10 cellular contexts compared by ENCODE assay signal in the genomic region with DNA sequence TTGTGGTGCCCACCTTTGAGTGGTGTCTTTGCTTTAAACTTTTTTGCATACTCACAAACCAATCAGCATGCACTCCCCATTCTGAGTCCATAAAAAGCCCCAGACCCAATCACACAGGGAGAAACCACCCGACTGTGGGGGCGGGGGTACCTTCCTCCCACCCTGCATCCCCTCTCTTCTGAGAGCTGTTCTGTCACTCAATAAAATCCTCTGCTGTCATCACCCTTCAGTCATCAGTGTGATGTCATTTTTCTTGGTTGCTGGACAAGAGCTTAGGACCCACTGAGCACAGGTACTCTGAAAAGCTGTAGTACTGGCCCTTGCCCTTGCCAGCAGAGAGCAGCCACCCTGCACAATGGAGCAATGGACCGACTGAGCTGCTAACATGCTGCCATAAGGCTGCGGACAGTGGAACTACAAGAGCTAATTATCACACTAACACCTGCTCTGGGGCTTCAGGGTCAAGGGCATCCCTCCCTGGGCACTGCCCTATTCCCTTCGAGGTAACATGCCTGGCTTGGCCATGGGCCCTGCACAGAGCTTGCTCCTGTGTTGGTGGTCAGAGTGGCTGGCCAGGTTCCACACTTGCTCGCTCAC.
"Had no signal": no experiment of that assay in that cellular context is flagged by ENCODE, and none has a peak within 500 bp of the region (broad histone marks: within the 10 kb centered on the region; RNA-seq: fewer than 3 reads in every experiment).

No MANE protein-coding gene starts in this region.

- H3K36me3 Mint-ChIP-seq: stimulated activated effector memory CD8-positive, alpha-beta T cell treated with anti-CD3 and anti-CD28 coated beads, Interleukin-12 subunit alpha, Interleukin-12 subunit beta, amount 100 ng/mL, for 72 hours had no signal

- DNase-seq: activated CD4-positive, alpha-beta memory T cell treated with anti-CD3 and anti-CD28 coated beads, Interleukin-2, amount 10 ng/mL, durations not matched to agents 7 days and 5 days; activated CD4-positive, alpha-beta T cell treated with anti-CD3 and anti-CD28 coated beads for 4 hours; activated effector memory CD4-positive, alpha-beta T cell treated with Interleukin-2 at 50 U/mL for 16 hours; activated naive CD4-positive, alpha-beta T cell treated with anti-CD3 and anti-CD28 coated beads, Interleukin-2, amount 50 U/mL, for 16 hours; activated T-cell treated with anti-CD3 and anti-CD28 coated beads, Interleukin-2, amount 50 U/mL, for 24 hours; left colon; naive B cell; thyroid gland had no signal

- H3K27ac Mint-ChIP-seq: activated CD4-positive, alpha-beta memory T cell treated with anti-CD3 and anti-CD28 coated beads, Interleukin-2, amount 10 ng/mL, durations not matched to agents 7 days and 5 days; activated T-cell treated with anti-CD3 and anti-CD28 coated beads, Interleukin-2, amount 50 U/mL, for 24 hours; stimulated activated effector memory CD8-positive, alpha-beta T cell treated with anti-CD3 and anti-CD28 coated beads, Interleukin-12 subunit alpha, Interleukin-12 subunit beta, amount 100 ng/mL, for 72 hours had no signal

- H3K4me1 Mint-ChIP-seq: activated CD4-positive, alpha-beta memory T cell treated with anti-CD3 and anti-CD28 coated beads, Interleukin-2, amount 10 ng/mL, durations not matched to agents 7 days and 5 days; naive B cell; stimulated activated effector memory CD8-positive, alpha-beta T cell treated with anti-CD3 and anti-CD28 coated beads, Interleukin-12 subunit alpha, Interleukin-12 subunit beta, amount 100 ng/mL, for 72 hours had no signal

- H3K27me3 Mint-ChIP-seq: activated CD4-positive, alpha-beta memory T cell treated with anti-CD3 and anti-CD28 coated beads, Interleukin-2, amount 10 ng/mL, durations not matched to agents 7 days and 5 days; activated T-cell treated with anti-CD3 and anti-CD28 coated beads, Interleukin-2, amount 50 U/mL, for 24 hours; naive B cell had no signal

- ATAC-seq: left colon; pancreas; stimulated activated effector memory CD8-positive, alpha-beta T cell treated with anti-CD3 and anti-CD28 coated beads, Interleukin-12 subunit alpha, Interleukin-12 subunit beta, amount 100 ng/mL, for 72 hours had no signal

- H3K9me3 Mint-ChIP-seq: activated CD4-positive, alpha-beta memory T cell treated with anti-CD3 and anti-CD28 coated beads, Interleukin-2, amount 10 ng/mL, durations not matched to agents 7 days and 5 days; activated T-cell treated with anti-CD3 and anti-CD28 coated beads, Interleukin-2, amount 50 U/mL, for 24 hours; naive B cell; stimulated activated effector memory CD8-positive, alpha-beta T cell treated with anti-CD3 and anti-CD28 coated beads, Interleukin-12 subunit alpha, Interleukin-12 subunit beta, amount 100 ng/mL, for 72 hours had no signal

- H3K4me3 Mint-ChIP-seq: activated CD4-positive, alpha-beta memory T cell treated with anti-CD3 and anti-CD28 coated beads, Interleukin-2, amount 10 ng/mL, durations not matched to agents 7 days and 5 days; activated T-cell treated with anti-CD3 and anti-CD28 coated beads, Interleukin-2, amount 50 U/mL, for 24 hours; naive B cell; stimulated activated effector memory CD8-positive, alpha-beta T cell treated with anti-CD3 and anti-CD28 coated beads, Interleukin-12 subunit alpha, Interleukin-12 subunit beta, amount 100 ng/mL, for 72 hours had no signal
